In genomic region chr20:2104236-2104635, GRCh38 we compare ENCODE assay signal across 9 cellular contexts. TPM values are rescaled to one million over a fixed set of nuclear protein-coding genes. Genes with fewer than 3 reads are reported as not detected.
DNase-seq lines count a peak whose midpoint lies in the region; TF ChIP-seq lines count a peak whose summit lies in the region.
"Had no signal": no experiment of that assay in that cellular context is flagged by ENCODE, and none has a peak within 500 bp of the region (broad histone marks: within the 10 kb centered on the region; RNA-seq: fewer than 3 reads in every experiment).

No MANE protein-coding gene starts in this region.

- H3K36me3 ChIP-seq in Peyer's patch (peaks cover 0 to 7% (median 0%) of the 10 kb centered on the region in 3 donors), esophagus muscularis mucosa (peaks cover 0 to 12% (median 4%) of the 10 kb centered on the region in 4 donors), prostate gland (no peaks in the 10 kb centered on the region)

- no peak for TF ChIP-seq POLR2A in Peyer's patch (IDR thresholded peaks at IDR 0.05)
- no peak for TF ChIP-seq POLR2A in esophagus muscularis mucosa (IDR thresholded peaks at IDR 0.05; ENCODE audit: low read depth)
- no peak for TF ChIP-seq POLR2A in prostate gland (IDR thresholded peaks at IDR 0.05)
- TF ChIP-seq POLR2A in lower leg skin (IDR thresholded peaks at IDR 0.05) = no peak

- no peaks in the 10 kb centered on the region for H3K27me3 ChIP-seq in Peyer's patch
- H3K27me3 ChIP-seq in esophagus muscularis mucosa = no peaks in the 10 kb centered on the region
- H3K27me3 ChIP-seq in prostate gland (replicated peaks; ENCODE audit: insufficient read depth) = no peaks in the 10 kb centered on the region

- H3K4me3 ChIP-seq in GM08714 (ENCODE audit: low read length) (peak overlapping the region; percentile 79), Peyer's patch (peak overlapping the region; percentile 66 to 91 (median 82)), esophagus muscularis mucosa (peak overlapping the region; percentile 76 to 93 (median 90)), prostate gland (peak overlapping the region; percentile 83 to 99), lower leg skin (ENCODE audit: low read depth, poor library complexity, severe bottlenecking) (no peak overlapping the region)

- H3K27ac ChIP-seq in Peyer's patch = peak overlapping the region in 1 of 4 donors; percentile 99
- peak overlapping the region; percentile 88 to 98 (median 96) for H3K27ac ChIP-seq in esophagus muscularis mucosa (replicated peaks in 1 of 4)
- H3K27ac ChIP-seq in prostate gland = no peak overlapping the region

- intact Hi-C loops in esophagus muscularis mucosa (cut with DNase I) = no loop called here
- intact Hi-C loops in prostate gland (cut with DNase I) = loop anchor here (5.0 to 10.0 kb wide), 3 partner anchors 207 to 561 kb away; partner anchors contain the start of genes IDH3B and SIRPA
- intact Hi-C loops in lower leg skin (cut with DNase I; ENCODE audit: low total_unique reads) = no loop called here

- TF ChIP-seq EP300 in esophagus muscularis mucosa (IDR thresholded peaks at IDR 0.05) = no peak

- no peak for TF ChIP-seq CTCF in Peyer's patch (IDR thresholded peaks at IDR 0.05)
- no peak for TF ChIP-seq CTCF in esophagus muscularis mucosa (IDR thresholded peaks at IDR 0.05)
- TF ChIP-seq CTCF in prostate gland (IDR thresholded peaks at IDR 0.05) = no peak
- TF ChIP-seq CTCF in lower leg skin (IDR thresholded peaks at IDR 0.05) = no peak

- DNase-seq in Peyer's patch (no peak), esophagus muscularis mucosa (ENCODE audit: extremely low spot score) (no peak), prostate gland (ENCODE audit: low spot score) (no peak), HuH-7.5 (ENCODE audit: low spot score) (no peak), lower leg skin (ENCODE audit: low spot score in 2 of 2) (no peak), AML-193 (lab: John Stamatoyannopoulos, UW) (no peak)
- no peak for DNase-seq in stimulated activated CD4-positive, alpha-beta T cell treated with anti-CD3 and anti-CD28 coated beads, Interleukin-1b, Interleukin-23, amount 100 ng/mL, for 48 hours
- DNase-seq: SHP77 treated with DMSO at 0.1 percent for 48 hours had no signal

- 28% methylated on average over 8 of the region's 8 CpGs for WGBS in esophagus muscularis mucosa
- WGBS in prostate gland = 35% methylated on average over 8 of the region's 8 CpGs
- 34 to 38% methylated on average over 8 of the region's 8 CpGs for WGBS in lower leg skin, 2 donors

- H3K9me3 ChIP-seq in Peyer's patch (no peaks in the 10 kb centered on the region), esophagus muscularis mucosa (no peaks in the 10 kb centered on the region), prostate gland (no peaks in the 10 kb centered on the region)

- H3K4me1 ChIP-seq in Peyer's patch (peaks cover 5 to 59% (median 20%) of the 10 kb centered on the region in 4 donors), esophagus muscularis mucosa (peaks cover 62 to 71% (median 67%) of the 10 kb centered on the region in 4 donors), prostate gland (replicated peaks) (peaks cover 25% of the 10 kb centered on the region)

RNA-seq across cellular contexts. Expression of gene STK35, which starts 2.6 kb away (rescaled TPM):
- total RNA-seq in Peyer's patch (10 to 100 TPM; 24.3 to 39.6 (median 36.3) TPM), esophagus muscularis mucosa (10 to 100 TPM; 19.2 to 24.1 (median 22.8) TPM), prostate gland (10 to 100 TPM; 24.2 to 40.7 TPM), lower leg skin (10 to 100 TPM; 16.2 to 28.8 (median 21.5) TPM)

Comparison
In these comparisons a context has a peak if more than half of its experiments do, and no peak if none do; other contexts are left out.
1. H3K27ac ChIP-seq: peak in esophagus muscularis mucosa (4 of 4); none in prostate gland (0 of 2).